In the genomic region with DNA sequence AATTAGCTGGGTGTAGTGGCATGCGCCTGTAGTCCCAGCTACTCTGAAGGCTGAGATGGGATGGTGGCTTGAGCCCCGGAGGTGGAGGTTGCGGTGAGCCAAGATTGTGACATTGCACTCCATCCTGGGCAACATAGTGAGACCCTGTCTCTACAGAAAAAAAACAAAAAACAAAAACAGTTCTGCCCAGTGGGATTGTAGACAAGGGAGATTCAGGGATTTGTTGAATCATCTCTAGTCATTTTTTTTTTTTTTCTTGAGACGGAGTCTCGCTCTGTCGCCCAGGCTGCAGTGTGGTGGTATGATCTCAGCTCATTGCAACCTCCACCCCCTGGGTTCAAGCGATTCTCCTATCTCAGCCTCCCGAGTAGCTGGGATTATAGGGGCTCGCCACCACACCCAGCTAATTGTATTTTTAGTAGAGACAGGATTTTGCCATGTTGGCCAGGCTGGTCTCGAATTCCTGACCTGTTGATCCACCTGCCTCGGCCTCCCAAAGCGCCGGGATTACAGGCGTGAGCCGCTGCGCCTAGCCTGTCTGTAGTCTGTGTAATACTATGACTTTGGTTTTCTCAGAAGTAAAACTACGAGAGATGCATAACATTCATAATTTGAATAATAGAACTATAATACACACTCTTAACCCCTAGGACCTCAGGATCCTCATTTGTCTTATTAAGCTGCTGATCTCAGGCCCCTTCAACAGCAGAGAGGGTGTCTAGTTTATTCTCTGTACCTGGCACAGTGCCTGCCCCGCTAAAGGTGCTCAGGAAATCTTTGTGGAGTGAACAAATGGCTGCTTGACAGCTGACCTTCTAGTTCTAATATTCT, we compare ENCODE assay signal across 8 cellular contexts. TPM values are rescaled to one million over a fixed set of nuclear protein-coding genes. Genes with fewer than 3 reads are reported as not detected.
DNase-seq lines count a peak whose midpoint lies in the region; ATAC-seq lines count a peak whose summit lies in the region.

No MANE protein-coding gene starts in this region.

- peak overlapping the region; percentile 97 for H3K27ac Mint-ChIP-seq in activated CD4-positive, alpha-beta T cell treated with anti-CD3 and anti-CD28 coated beads, Interleukin-2, amount 10 ng/mL, durations not matched to agents 24 days and 14 days
- H3K27ac Mint-ChIP-seq in activated T-helper 17 cell treated with anti-CD3 and anti-CD28 coated beads, Interleukin-2, amount 50 U/mL, for 72 hours = peak overlapping the region; percentile 100
- peak overlapping the region; percentile 98 to 100 (median 100) for H3K27ac Mint-ChIP-seq in immature natural killer cell

- DNase-seq in activated CD4-positive, alpha-beta T cell treated with anti-CD3 and anti-CD28 coated beads, Interleukin-2, amount 10 ng/mL, durations not matched to agents 24 days and 14 days = no peak
- DNase-seq in activated CD4-positive, alpha-beta T cell treated with anti-CD3 and anti-CD28 coated beads for 4 hours = no peak
- DNase-seq in immature natural killer cell (no peak), germinal center (ENCODE audit: low spot score) (no peak), SK-N-DZ (ENCODE audit: low spot score) (no peak), NOMO-1 treated with dmso at 0.1 percent for 144 hours (lab: John Stamatoyannopoulos, UW; ENCODE audit: unreplicated experiment) (no peak)

- no peaks in the 10 kb centered on the region for H3K9me3 Mint-ChIP-seq in activated CD4-positive, alpha-beta T cell treated with anti-CD3 and anti-CD28 coated beads, Interleukin-2, amount 10 ng/mL, durations not matched to agents 24 days and 14 days
- no peaks in the 10 kb centered on the region for H3K9me3 Mint-ChIP-seq in activated T-helper 17 cell treated with anti-CD3 and anti-CD28 coated beads, Interleukin-2, amount 50 U/mL, for 72 hours
- H3K9me3 Mint-ChIP-seq in immature natural killer cell = no peaks in the 10 kb centered on the region

- peak overlapping the region; percentile 96 to 100 for H3K9ac ChIP-seq in stomach smooth muscle (ENCODE audit: low read length in 2 of 2)

- H3K4me1 ChIP-seq in stomach smooth muscle (ENCODE audit: control insufficient read depth, insufficient read depth, low read length) = peaks cover 14% of the 10 kb centered on the region

- no peaks in the 10 kb centered on the region for H3K27me3 Mint-ChIP-seq in activated CD4-positive, alpha-beta T cell treated with anti-CD3 and anti-CD28 coated beads, Interleukin-2, amount 10 ng/mL, durations not matched to agents 24 days and 14 days
- H3K27me3 Mint-ChIP-seq in activated T-helper 17 cell treated with anti-CD3 and anti-CD28 coated beads, Interleukin-2, amount 50 U/mL, for 72 hours = no peaks in the 10 kb centered on the region
- H3K27me3 Mint-ChIP-seq in immature natural killer cell (ENCODE audit: low read depth in 3 of 3) = peaks cover 0 to 9% (median 3%) of the 10 kb centered on the region in 3 donors

- H3K27me3 ChIP-seq in stomach smooth muscle (ENCODE audit: control insufficient read depth in 1 of 2, insufficient read depth in 2 of 2, low read length in 2 of 2) = no peaks in the 10 kb centered on the region

- H3K27ac ChIP-seq in stomach smooth muscle (ENCODE audit: low read length) = peak overlapping the region; percentile 99

- H3K4me1 Mint-ChIP-seq in activated CD4-positive, alpha-beta T cell treated with anti-CD3 and anti-CD28 coated beads, Interleukin-2, amount 10 ng/mL, durations not matched to agents 24 days and 14 days = peaks cover 28% of the 10 kb centered on the region
- H3K4me1 Mint-ChIP-seq in activated T-helper 17 cell treated with anti-CD3 and anti-CD28 coated beads, Interleukin-2, amount 50 U/mL, for 72 hours = peaks cover 15% of the 10 kb centered on the region
- H3K4me1 Mint-ChIP-seq in immature natural killer cell = peaks cover 31 to 47% of the 10 kb centered on the region in 2 donors

- ATAC-seq in activated T-helper 17 cell treated with anti-CD3 and anti-CD28 coated beads, Interleukin-2, amount 50 U/mL, for 72 hours (replicated peaks) = no peak

- H3K36me3 Mint-ChIP-seq in activated CD4-positive, alpha-beta T cell treated with anti-CD3 and anti-CD28 coated beads, Interleukin-2, amount 10 ng/mL, durations not matched to agents 24 days and 14 days (ENCODE audit: low read depth) = peaks cover 4% of the 10 kb centered on the region
- peaks cover 19% of the 10 kb centered on the region for H3K36me3 Mint-ChIP-seq in activated T-helper 17 cell treated with anti-CD3 and anti-CD28 coated beads, Interleukin-2, amount 50 U/mL, for 72 hours (ENCODE audit: low read depth)
- H3K36me3 Mint-ChIP-seq in immature natural killer cell = peaks cover 0 to 7% (median 2%) of the 10 kb centered on the region in 3 donors

- H3K4me3 ChIP-seq in stomach smooth muscle (ENCODE audit: low read length in 2 of 2) = peak overlapping the region; percentile 65 to 96

- H3K9me3 ChIP-seq in stomach smooth muscle (ENCODE audit: control insufficient read depth in 2 of 2, low read length in 2 of 2) = no peaks in the 10 kb centered on the region

- peak overlapping the region; percentile 98 for H3K4me3 Mint-ChIP-seq in activated CD4-positive, alpha-beta T cell treated with anti-CD3 and anti-CD28 coated beads, Interleukin-2, amount 10 ng/mL, durations not matched to agents 24 days and 14 days
- H3K4me3 Mint-ChIP-seq in activated T-helper 17 cell treated with anti-CD3 and anti-CD28 coated beads, Interleukin-2, amount 50 U/mL, for 72 hours = peak overlapping the region; percentile 100
- H3K4me3 Mint-ChIP-seq in immature natural killer cell = peak overlapping the region; percentile 93 to 100 (median 97)

- no peaks in the 10 kb centered on the region for H3K36me3 ChIP-seq in stomach smooth muscle (ENCODE audit: control insufficient read depth in 2 of 2, insufficient read depth in 2 of 2, low read length in 2 of 2)

- intact Hi-C loops in activated CD4-positive, alpha-beta T cell treated with anti-CD3 and anti-CD28 coated beads, Interleukin-2, amount 10 ng/mL, durations not matched to agents 24 days and 14 days (cut with micrococcal nuclease) = no loop called here

RNA-seq across cellular contexts. Expression of gene TEN1, which starts 1.4 kb away (rescaled TPM):
- 9.7 and 12.5 TPM in 2 replicates for total RNA-seq in activated CD4-positive, alpha-beta T cell treated with anti-CD3 and anti-CD28 coated beads, Interleukin-2, amount 10 ng/mL, durations not matched to agents 24 days and 14 days
- total RNA-seq in activated T-helper 17 cell treated with anti-CD3 and anti-CD28 coated beads, Interleukin-2, amount 50 U/mL, for 72 hours = 10 to 100 TPM; 15.3 to 18.5 TPM
- 10 to 100 TPM; 40.2 to 53.0 (median 43.7) TPM for polyA plus RNA-seq in immature natural killer cell
- 12.9 and 21.2 TPM in 2 replicates for polyA plus RNA-seq in SK-N-DZ (2014; cell fraction: cytosol; rRNA removed)
- 53.0 and 79.6 TPM in 2 replicates for polyA plus RNA-seq in SK-N-DZ (2014; cell fraction: nucleus; rRNA removed)

RNA-seq across cellular contexts. Expression of gene ACOX1, which starts 1.4 kb away (rescaled TPM):
- total RNA-seq in activated CD4-positive, alpha-beta T cell treated with anti-CD3 and anti-CD28 coated beads, Interleukin-2, amount 10 ng/mL, durations not matched to agents 24 days and 14 days = 29.2 and 30.0 TPM in 2 replicates
- 10 to 100 TPM; 24.0 to 35.2 TPM for total RNA-seq in activated T-helper 17 cell treated with anti-CD3 and anti-CD28 coated beads, Interleukin-2, amount 50 U/mL, for 72 hours
- 10 to 100 TPM; 16.1 to 23.9 (median 19.1) TPM for polyA plus RNA-seq in immature natural killer cell
- polyA plus RNA-seq in SK-N-DZ (2014; cell fraction: cytosol; rRNA removed) = 17.6 and 21.7 TPM in 2 replicates
- polyA plus RNA-seq in SK-N-DZ (2014; cell fraction: nucleus; rRNA removed) = 8.5 and 13.7 TPM in 2 replicates

RNA-seq across cellular contexts. Expression of gene CDK3, which starts 20.3 kb away (rescaled TPM):
- 6.6 and 7.4 TPM in 2 replicates for total RNA-seq in activated CD4-positive, alpha-beta T cell treated with anti-CD3 and anti-CD28 coated beads, Interleukin-2, amount 10 ng/mL, durations not matched to agents 24 days and 14 days
- total RNA-seq in activated T-helper 17 cell treated with anti-CD3 and anti-CD28 coated beads, Interleukin-2, amount 50 U/mL, for 72 hours = 1 to 10 TPM; 8.0 to 9.0 TPM
- polyA plus RNA-seq in immature natural killer cell = 1 to 10 TPM in 2 of 3 donors, not detected in 1; 1.0 to 1.1 TPM
- polyA plus RNA-seq in SK-N-DZ (2014; cell fraction: cytosol; rRNA removed) = 14.5 and 15.1 TPM in 2 replicates
- 83.9 and 88.1 TPM in 2 replicates for polyA plus RNA-seq in SK-N-DZ (2014; cell fraction: nucleus; rRNA removed)

RNA-seq across cellular contexts. Expression of gene FBF1, which starts 39.6 kb away (rescaled TPM):
- total RNA-seq in activated CD4-positive, alpha-beta T cell treated with anti-CD3 and anti-CD28 coated beads, Interleukin-2, amount 10 ng/mL, durations not matched to agents 24 days and 14 days = 17.5 and 18.6 TPM in 2 replicates
- 10 to 100 TPM in 1 of 2 donors, 1 to 10 TPM in 1; 9.2 to 10.6 TPM for total RNA-seq in activated T-helper 17 cell treated with anti-CD3 and anti-CD28 coated beads, Interleukin-2, amount 50 U/mL, for 72 hours
- 1 to 10 TPM in 2 of 3 donors, not detected in 1; 1.6 to 7.6 TPM for polyA plus RNA-seq in immature natural killer cell
- polyA plus RNA-seq in SK-N-DZ (2014; cell fraction: cytosol; rRNA removed) = 11.4 and 15.0 TPM in 2 replicates
- polyA plus RNA-seq in SK-N-DZ (2014; cell fraction: nucleus; rRNA removed) = 76.0 and 77.1 TPM in 2 replicates

RNA-seq across cellular contexts. Expression of gene EVPL, which starts 46.7 kb away (rescaled TPM):
- 0.09 and 0.17 TPM in 2 replicates for total RNA-seq in activated CD4-positive, alpha-beta T cell treated with anti-CD3 and anti-CD28 coated beads, Interleukin-2, amount 10 ng/mL, durations not matched to agents 24 days and 14 days
- total RNA-seq in activated T-helper 17 cell treated with anti-CD3 and anti-CD28 coated beads, Interleukin-2, amount 50 U/mL, for 72 hours = under 1 TPM in 1 of 2 donors, not detected in 1; 0.11 TPM
- not detected for polyA plus RNA-seq in immature natural killer cell
- polyA plus RNA-seq in SK-N-DZ (2014; cell fraction: cytosol; rRNA removed) = 0.95 and 1.2 TPM in 2 replicates
- 2.9 and 3.9 TPM in 2 replicates for polyA plus RNA-seq in SK-N-DZ (2014; cell fraction: nucleus; rRNA removed)
